Comparison of ENCODE assay signal across 1 cellular context in the genomic region with DNA sequence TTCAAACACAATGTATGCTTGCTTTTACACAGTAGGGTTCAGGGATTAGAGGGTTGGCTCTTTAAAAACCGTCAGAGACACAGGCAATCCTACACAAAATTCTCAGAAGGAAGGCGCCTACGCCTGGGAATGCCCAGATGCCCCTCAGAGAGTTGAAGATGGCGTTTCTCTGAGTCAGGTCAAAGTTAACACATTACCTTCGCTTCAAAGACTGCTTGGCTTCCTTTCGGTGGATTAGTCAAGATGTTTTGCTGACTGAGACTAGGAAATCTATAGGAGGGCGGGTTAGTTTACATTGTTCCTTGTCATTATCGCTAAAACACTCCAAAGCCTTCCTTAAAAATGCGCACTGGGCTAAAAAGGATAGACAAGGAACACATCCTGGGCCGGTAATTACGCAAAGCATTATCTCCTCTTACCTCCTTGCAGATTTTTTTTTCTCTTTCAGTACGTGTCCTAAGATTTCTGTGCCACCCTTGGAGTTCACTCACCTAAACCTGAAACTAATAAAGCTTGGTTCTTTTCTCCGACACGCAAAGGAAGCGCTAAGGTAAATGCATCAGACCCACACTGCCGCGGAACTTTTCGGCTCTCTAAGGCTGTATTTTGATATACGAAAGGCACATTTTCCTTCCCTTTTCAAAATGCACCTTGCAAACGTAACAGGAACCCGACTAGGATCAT.
TF ChIP-seq lines count a peak whose summit lies in the region.

No MANE protein-coding gene starts in this region.

TF ChIP-seq in GM12878, 131 proteins besides CTCF, POLR2A, EP300 and RAD21:
- TF ChIP-seq NR2F1 (conservative IDR thresholded peaks at IDR 0.05): no peak
- TF ChIP-seq TAF1 (IDR thresholded peaks at IDR 0.05; ENCODE audit: borderline replicate concordance, low read depth, low read length): no peak
- 0 out of 2 replicates have a peak, but pooled peaks have one; percentile 18 for TF ChIP-seq IKZF1 (conservative IDR thresholded peaks at IDR 0.05)
- no peak for TF ChIP-seq ZBTB11 (CRISPR knock-in tag; IDR thresholded peaks at IDR 0.05)
- no peak for TF ChIP-seq KLF5 (IDR thresholded peaks at IDR 0.05; ENCODE audit: partially characterized antibody)
- TF ChIP-seq USF2 (IDR thresholded peaks at IDR 0.05; ENCODE audit: borderline replicate concordance, low read depth, low read length): no peak
- no peak for TF ChIP-seq LARP7 (IDR thresholded peaks at IDR 0.05)
